In the genomic region with DNA sequence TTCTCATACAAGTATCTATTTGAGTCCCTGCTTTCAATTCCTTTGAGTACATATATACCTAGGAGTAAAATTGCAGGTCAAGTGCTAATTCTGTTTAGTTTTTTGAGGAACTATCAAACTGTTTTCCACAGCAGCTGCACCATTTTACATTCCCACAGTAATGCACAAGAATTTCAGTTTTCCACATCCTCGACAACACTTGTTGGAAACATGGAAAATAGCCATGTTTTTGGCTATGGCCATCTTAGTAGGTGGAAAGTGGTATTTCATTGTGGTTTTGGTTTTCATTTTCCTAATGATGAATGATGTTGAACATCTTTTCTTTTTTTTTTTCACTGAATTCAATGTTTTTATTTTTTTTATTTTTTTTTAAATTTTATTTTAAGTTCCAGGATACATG, we compare ENCODE assay signal across 8 cellular contexts. TPM values are rescaled to one million over a fixed set of nuclear protein-coding genes. Genes with fewer than 3 reads are reported as not detected.
"Had no signal": no experiment of that assay in that cellular context is flagged by ENCODE, and none has a peak within 500 bp of the region (broad histone marks: within the 10 kb centered on the region; RNA-seq: fewer than 3 reads in every experiment).

No MANE protein-coding gene starts in this region.

- H2AFZ ChIP-seq: GM23248 had no signal

- H3K9ac ChIP-seq: GM23248 had no signal

- H3K36me3 ChIP-seq: HAP-1 had no signal

- DNase-seq: GM23248, GOT3, H7, HFFc6, IMR-90 had no signal

- H3K27ac Mint-ChIP-seq: HFFc6 had no signal

- FAIRE-seq: K562 had no signal

- H3K27ac ChIP-seq: GM23248, HL-60 had no signal

- H3K4me3 ChIP-seq: GM23248, HAP-1, K562 had no signal

- H3K4me3 Mint-ChIP-seq: HFFc6 had no signal

- H3K4me1 ChIP-seq: HAP-1 had no signal

RNA-seq across cellular contexts. Expression of gene TNFAIP8L3, which starts 44.4 kb away (rescaled TPM):
- total RNA-seq: K562 had no signal
